ENCODE assay signal across 11 cellular contexts in genomic region chr1:39515417-39516086, GRCh38. TPM values are rescaled to one million over a fixed set of nuclear protein-coding genes. Genes with fewer than 3 reads are reported as not detected.
DNase-seq lines count a peak whose midpoint lies in the region; ATAC-seq and TF ChIP-seq lines count a peak whose summit lies in the region.
"Not testable (repeated sequence)": the region's sequence is repeated elsewhere in the genome, so short reads cannot be mapped to it uniquely, and the experiment has no call there.
"Had no signal": no experiment of that assay in that cellular context is flagged by ENCODE, and none has a peak within 500 bp of the region (broad histone marks: within the 10 kb centered on the region; RNA-seq: fewer than 3 reads in every experiment).

No MANE protein-coding gene starts in this region.

- H3K4me3 Mint-ChIP-seq in HFFc6, result peak overlapping the region; percentile 88
- peak overlapping the region; percentile 61 for H3K4me3 Mint-ChIP-seq in T-helper 17 cell
- H3K4me3 Mint-ChIP-seq in activated naive CD4-positive, alpha-beta T cell treated with anti-CD3 and anti-CD28 coated beads for 36 hours, result peak overlapping the region; percentile 72
- H3K4me3 Mint-ChIP-seq in dendritic cell treated with granulocyte-macrophage colony-stimulating factor and Interleukin-4, amounts not matched to agents 40 ng/mL and 50 ng/mL, for 4 days, result peak overlapping the region; percentile 56
- H3K4me3 Mint-ChIP-seq in natural killer cell treated with Interleukin-12 subunit alpha and Interleukin-12 subunit beta and Interleukin-15 and Interleukin-18, amount 100 ng/mL, for 72 hours, result not testable (repeated sequence)
- peak overlapping the region; percentile 75 to 80 for H3K4me3 Mint-ChIP-seq in stimulated activated naive B cell treated with anti-CD40 and anti-IgM and Interleukin-4, amounts not matched to agents 10 μg/mL and 1 μg/mL and 100 μg/mL, for 72 hours

- not testable (repeated sequence) for TF ChIP-seq CTCF in HFFc6 (IDR thresholded peaks at IDR 0.05)

- peak overlapping the region; percentile 78 for H3K27ac Mint-ChIP-seq in HFFc6
- not testable (repeated sequence) for H3K27ac Mint-ChIP-seq in T-helper 17 cell; activated naive CD4-positive, alpha-beta T cell treated with anti-CD3 and anti-CD28 coated beads for 36 hours; dendritic cell treated with granulocyte-macrophage colony-stimulating factor and Interleukin-4, amounts not matched to agents 40 ng/mL and 50 ng/mL, for 4 days; natural killer cell treated with Interleukin-12 subunit alpha and Interleukin-12 subunit beta and Interleukin-15 and Interleukin-18, amount 100 ng/mL, for 72 hours
- peak overlapping the region; percentile 65 for H3K27ac Mint-ChIP-seq in stimulated activated naive B cell treated with anti-CD40 and anti-IgM and Interleukin-4, amounts not matched to agents 10 μg/mL and 1 μg/mL and 100 μg/mL, for 72 hours

- H3K36me3 Mint-ChIP-seq in HFFc6 (ENCODE audit: low read depth); T-helper 17 cell (ENCODE audit: low read depth); activated naive CD4-positive, alpha-beta T cell treated with anti-CD3 and anti-CD28 coated beads for 36 hours (ENCODE audit: low read depth); dendritic cell treated with granulocyte-macrophage colony-stimulating factor and Interleukin-4, amounts not matched to agents 40 ng/mL and 50 ng/mL, for 4 days (ENCODE audit: low read depth); natural killer cell treated with Interleukin-12 subunit alpha and Interleukin-12 subunit beta and Interleukin-15 and Interleukin-18, amount 100 ng/mL, for 72 hours; stimulated activated naive B cell treated with anti-CD40 and anti-IgM and Interleukin-4, amounts not matched to agents 10 μg/mL and 1 μg/mL and 100 μg/mL, for 72 hours: not testable (repeated sequence)

- CTCF ChIA-PET in activated naive CD4-positive, alpha-beta T cell treated with anti-CD3 and anti-CD28 coated beads for 36 hours (lab: Charles Lee), result not testable (repeated sequence)

- peak; percentile 62 for ATAC-seq in T-helper 17 cell
- ATAC-seq in left ventricle myocardium superior, result peak; percentile 46
- ATAC-seq in natural killer cell treated with Interleukin-12 subunit alpha and Interleukin-12 subunit beta and Interleukin-15 and Interleukin-18, amount 100 ng/mL, for 72 hours, result peak; percentile 33 to 47
- ATAC-seq in stimulated activated naive B cell treated with anti-CD40 and anti-IgM and Interleukin-4, amounts not matched to agents 10 μg/mL and 1 μg/mL and 100 μg/mL, for 72 hours (replicated peaks), result peak; percentile 66 to 67

- peak; percentile 62 for DNase-seq in EH (ENCODE audit: low read depth)
- not testable (repeated sequence) for DNase-seq in HFFc6; T-helper 17 cell; left ventricle myocardium superior; natural killer cell treated with Interleukin-12 subunit alpha and Interleukin-12 subunit beta and Interleukin-15 and Interleukin-18, amount 100 ng/mL, for 72 hours (ENCODE audit: low spot score)
- DNase-seq in activated naive CD4-positive, alpha-beta T cell treated with anti-CD3 and anti-CD28 coated beads for 36 hours, result peak; percentile 51
- DNase-seq in stimulated activated naive B cell treated with anti-CD40 and anti-IgM and Interleukin-4, amounts not matched to agents 10 μg/mL and 1 μg/mL and 100 μg/mL, for 72 hours, result peak; percentile 51

- not testable (repeated sequence) for H3K9me3 Mint-ChIP-seq in HFFc6; activated naive CD4-positive, alpha-beta T cell treated with anti-CD3 and anti-CD28 coated beads for 36 hours; dendritic cell treated with granulocyte-macrophage colony-stimulating factor and Interleukin-4, amounts not matched to agents 40 ng/mL and 50 ng/mL, for 4 days; natural killer cell treated with Interleukin-12 subunit alpha and Interleukin-12 subunit beta and Interleukin-15 and Interleukin-18, amount 100 ng/mL, for 72 hours; stimulated activated naive B cell treated with anti-CD40 and anti-IgM and Interleukin-4, amounts not matched to agents 10 μg/mL and 1 μg/mL and 100 μg/mL, for 72 hours

- H3K4me1 Mint-ChIP-seq in HFFc6 (ENCODE audit: low read depth); T-helper 17 cell; activated naive CD4-positive, alpha-beta T cell treated with anti-CD3 and anti-CD28 coated beads for 36 hours (ENCODE audit: low read depth); dendritic cell treated with granulocyte-macrophage colony-stimulating factor and Interleukin-4, amounts not matched to agents 40 ng/mL and 50 ng/mL, for 4 days (ENCODE audit: low read depth); natural killer cell treated with Interleukin-12 subunit alpha and Interleukin-12 subunit beta and Interleukin-15 and Interleukin-18, amount 100 ng/mL, for 72 hours (ENCODE audit: low read depth in 2 of 2); stimulated activated naive B cell treated with anti-CD40 and anti-IgM and Interleukin-4, amounts not matched to agents 10 μg/mL and 1 μg/mL and 100 μg/mL, for 72 hours: not testable (repeated sequence)

- not testable (repeated sequence) for H3K27me3 Mint-ChIP-seq in HFFc6 (ENCODE audit: insufficient read depth); T-helper 17 cell; activated naive CD4-positive, alpha-beta T cell treated with anti-CD3 and anti-CD28 coated beads for 36 hours (ENCODE audit: low read depth); natural killer cell treated with Interleukin-12 subunit alpha and Interleukin-12 subunit beta and Interleukin-15 and Interleukin-18, amount 100 ng/mL, for 72 hours; stimulated activated naive B cell treated with anti-CD40 and anti-IgM and Interleukin-4, amounts not matched to agents 10 μg/mL and 1 μg/mL and 100 μg/mL, for 72 hours
- peaks cover 12% of the 10 kb centered on the region for H3K27me3 Mint-ChIP-seq in dendritic cell treated with granulocyte-macrophage colony-stimulating factor and Interleukin-4, amounts not matched to agents 40 ng/mL and 50 ng/mL, for 4 days

- intact Hi-C loops in activated naive CD4-positive, alpha-beta T cell treated with anti-CD3 and anti-CD28 coated beads for 36 hours (cut with micrococcal nuclease); dendritic cell treated with granulocyte-macrophage colony-stimulating factor and Interleukin-4, amounts not matched to agents 40 ng/mL and 50 ng/mL, for 4 days (cut with micrococcal nuclease); left ventricle myocardium superior (cut with micrococcal nuclease): not testable (repeated sequence)

- H3K9me3 ChIP-seq in T-helper 17 cell (ENCODE audit: control insufficient read depth, low read length, poor library complexity, severe bottlenecking), result not testable (repeated sequence)

RNA-seq across cellular contexts. Expression of gene BMP8A, which starts 24.1 kb away (rescaled TPM):
- total RNA-seq in HFFc6 (2021; fragmentation: NEBNext Ultra II Directional; extraction: Animal tissue kit (Norgen Biotek cat#: 25700)), result not detected
- under 1 TPM in 1 of 2 donors, not detected in 1; 0.23 TPM for total RNA-seq in T-helper 17 cell
- total RNA-seq in activated naive CD4-positive, alpha-beta T cell treated with anti-CD3 and anti-CD28 coated beads for 36 hours, result not detected
- not detected for total RNA-seq in left ventricle myocardium superior
- under 1 TPM in 1 of 2 donors, not detected in 1; 0.24 TPM for total RNA-seq in natural killer cell treated with Interleukin-12 subunit alpha and Interleukin-12 subunit beta and Interleukin-15 and Interleukin-18, amount 100 ng/mL, for 72 hours
- total RNA-seq: left lobe of liver, osteocyte, subcutaneous adipose tissue had no signal
